12 cellular contexts compared by ENCODE assay signal in the genomic region with DNA sequence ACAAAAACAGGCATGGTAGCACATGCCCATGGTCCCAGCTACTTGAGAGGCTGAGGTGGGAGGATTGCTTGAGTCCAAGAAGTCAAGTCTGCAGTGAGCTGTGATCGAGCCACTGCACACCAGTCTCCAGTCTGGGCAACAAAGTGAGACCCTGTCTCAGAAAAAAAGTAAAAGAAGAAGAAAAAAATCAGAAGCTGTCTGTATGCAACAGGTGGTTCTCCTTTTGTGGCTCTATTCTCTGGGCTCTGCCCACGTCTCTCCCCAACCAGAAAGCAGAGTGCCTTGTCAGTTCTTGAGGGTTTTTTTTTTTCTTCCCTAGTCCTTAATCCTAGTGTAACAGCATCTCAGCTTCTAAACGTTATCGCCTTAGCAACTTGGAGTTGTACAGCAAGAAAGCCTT.
"Had no signal": no experiment of that assay in that cellular context is flagged by ENCODE, and none has a peak within 500 bp of the region (broad histone marks: within the 10 kb centered on the region; RNA-seq: fewer than 3 reads in every experiment).

No MANE protein-coding gene starts in this region.

- H3K4me3 ChIP-seq: neural progenitor cell, prostate gland, stomach had no signal

- H3K9me3 Mint-ChIP-seq: activated B cell treated with CpG ODN at 0.5 μM for 24 hours, neural progenitor cell, type B pancreatic cell had no signal

- H3K9me3 ChIP-seq: prostate gland, stomach had no signal

- H3K27me3 ChIP-seq: neural progenitor cell, stomach had no signal

- H3K4me1 Mint-ChIP-seq: activated B cell treated with CpG ODN at 0.5 μM for 24 hours, neural progenitor cell had no signal

- DNase-seq: activated B cell treated with CpG ODN at 0.5 μM for 24 hours; activated naive CD4-positive, alpha-beta T cell treated with anti-CD3 and anti-CD28 coated beads, Interleukin-2, amount 50 U/mL, for 16 hours; amygdala; dermis blood vessel endothelial cell; effector memory CD4-positive, alpha-beta T cell; left ventricle myocardium superior; right cardiac atrium; stomach; T-helper 9 cell had no signal

- H3K4me1 ChIP-seq: neural progenitor cell, prostate gland, stomach had no signal

- H3K27ac Mint-ChIP-seq: activated B cell treated with CpG ODN at 0.5 μM for 24 hours, neural progenitor cell, type B pancreatic cell had no signal

- H3K4me3 Mint-ChIP-seq: activated B cell treated with CpG ODN at 0.5 μM for 24 hours, neural progenitor cell, type B pancreatic cell had no signal

- ATAC-seq: left ventricle myocardium superior, right cardiac atrium had no signal

- H3K36me3 ChIP-seq: neural progenitor cell, prostate gland, stomach had no signal

- H3K36me3 Mint-ChIP-seq: type B pancreatic cell had no signal

- H3K27ac ChIP-seq: neural progenitor cell, prostate gland had no signal
